In genomic region chr15:74463634-74464033, GRCh38 we compare ENCODE assay signal across 22 cellular contexts. TPM values are rescaled to one million over a fixed set of nuclear protein-coding genes. Genes with fewer than 3 reads are reported as not detected.
DNase-seq lines count a peak whose midpoint lies in the region; ATAC-seq and TF ChIP-seq lines count a peak whose summit lies in the region.
"Had no signal": no experiment of that assay in that cellular context is flagged by ENCODE, and none has a peak within 500 bp of the region (broad histone marks: within the 10 kb centered on the region; RNA-seq: fewer than 3 reads in every experiment).

No MANE protein-coding gene starts in this region.

- TF ChIP-seq CTCF in GM12865 (IDR thresholded peaks at IDR 0.05; ENCODE audit: insufficient read depth, low read depth, low read length, missing control alignments) (no peak), nephron progenitor cell (IDR thresholded peaks at IDR 0.05) (no peak), transverse colon (IDR thresholded peaks at IDR 0.05) (no peak)

- intact Hi-C loops in transverse colon (cut with DNase I; ENCODE audit: low total_unique reads), result no loop called here

- peaks cover 18% of the 10 kb centered on the region for H3K36me3 Mint-ChIP-seq in T-helper 1 cell treated with Interleukin-12 subunit alpha and Interleukin-12 subunit beta and Interleukin-4 antibody, amounts not matched to agents 30 μg/mL and 1 μg/mL, for 36 hours (ENCODE audit: low read depth)
- peaks cover 32% of the 10 kb centered on the region for H3K36me3 Mint-ChIP-seq in activated T-helper 17 cell treated with anti-CD3 and anti-CD28 coated beads, Interleukin-2, amount 50 U/mL, for 72 hours (ENCODE audit: low read depth)
- peaks cover 64% of the 10 kb centered on the region for H3K36me3 Mint-ChIP-seq in nephron progenitor cell (ENCODE audit: low read depth)

- H3K27ac ChIP-seq in transverse colon, result no peak overlapping the region
- H3K27ac ChIP-seq: 22Rv1, body of pancreas, heart right ventricle, KMS-11, parathyroid adenoma, sigmoid colon had no signal

- no peak for TF ChIP-seq POLR2A in transverse colon (IDR thresholded peaks at IDR 0.05)

- peaks cover 6 to 22% (median 13%) of the 10 kb centered on the region in 4 donors for H3K4me1 ChIP-seq in transverse colon

- H3K9me3 Mint-ChIP-seq in T-helper 1 cell treated with Interleukin-12 subunit alpha and Interleukin-12 subunit beta and Interleukin-4 antibody, amounts not matched to agents 30 μg/mL and 1 μg/mL, for 36 hours, result peaks cover 11% of the 10 kb centered on the region
- H3K9me3 Mint-ChIP-seq in activated T-helper 17 cell treated with anti-CD3 and anti-CD28 coated beads, Interleukin-2, amount 50 U/mL, for 72 hours, result no peaks in the 10 kb centered on the region
- peaks cover 43% of the 10 kb centered on the region for H3K9me3 Mint-ChIP-seq in nephron progenitor cell
- H3K9me3 Mint-ChIP-seq: HFFc6 had no signal

- no peak for ATAC-seq in activated T-helper 17 cell treated with anti-CD3 and anti-CD28 coated beads, Interleukin-2, amount 50 U/mL, for 72 hours (replicated peaks)
- ATAC-seq: body of pancreas, heart right ventricle had no signal

- H3K27me3 ChIP-seq in transverse colon, result no peaks in the 10 kb centered on the region
- H3K27me3 ChIP-seq: body of pancreas, heart right ventricle, sigmoid colon had no signal

- H3K4me3 ChIP-seq in GM12865 (ENCODE audit: low read depth, low read length), result peak overlapping the region; percentile 80
- H3K4me3 ChIP-seq in transverse colon, result no peak overlapping the region
- H3K4me3 ChIP-seq: body of pancreas, heart right ventricle, sigmoid colon had no signal

- H3K27ac Mint-ChIP-seq in T-helper 1 cell treated with Interleukin-12 subunit alpha and Interleukin-12 subunit beta and Interleukin-4 antibody, amounts not matched to agents 30 μg/mL and 1 μg/mL, for 36 hours, result no peak overlapping the region
- no peak overlapping the region for H3K27ac Mint-ChIP-seq in activated T-helper 17 cell treated with anti-CD3 and anti-CD28 coated beads, Interleukin-2, amount 50 U/mL, for 72 hours
- H3K27ac Mint-ChIP-seq in nephron progenitor cell, result no peak overlapping the region
- H3K27ac Mint-ChIP-seq: activated naive CD8-positive, alpha-beta T cell; HFFc6 had no signal

- no peaks in the 10 kb centered on the region for H3K9me3 ChIP-seq in transverse colon
- H3K9me3 ChIP-seq: body of pancreas, sigmoid colon had no signal

- H3K27me3 Mint-ChIP-seq in T-helper 1 cell treated with Interleukin-12 subunit alpha and Interleukin-12 subunit beta and Interleukin-4 antibody, amounts not matched to agents 30 μg/mL and 1 μg/mL, for 36 hours (ENCODE audit: low read depth), result no peaks in the 10 kb centered on the region
- H3K27me3 Mint-ChIP-seq in activated T-helper 17 cell treated with anti-CD3 and anti-CD28 coated beads, Interleukin-2, amount 50 U/mL, for 72 hours, result no peaks in the 10 kb centered on the region
- H3K27me3 Mint-ChIP-seq in nephron progenitor cell (ENCODE audit: low read depth, poor library complexity), result peaks cover 5% of the 10 kb centered on the region
- H3K27me3 Mint-ChIP-seq: activated naive CD8-positive, alpha-beta T cell had no signal

- DNase-seq in T-helper 1 cell (no peak), GM12865 (ENCODE audit: low read depth) (no peak), nephron progenitor cell (no peak), transverse colon (no peak), NCI-H2107 treated with DMSO at 0.1 percent for 48 hours (lab: John Stamatoyannopoulos, UW; ENCODE audit: unreplicated experiment) (no peak), NCI-H1105 (lab: John Stamatoyannopoulos, UW) (no peak)
- DNase-seq: activated CD4-positive, alpha-beta T cell treated with anti-CD3 and anti-CD28 coated beads for 4 hours; heart right ventricle; HFFc6; NCI-H2029 treated with DMSO at 0.1 percent for 48 hours; NCI-H446; NK-92 treated with Interleukin-12 subunit alpha and Interleukin-12 subunit beta, amount 100 ng/mL, for 24 hours; sigmoid colon; stimulated activated naive CD4-positive, alpha-beta T cell; SW 1271 had no signal

- H3K4me3 Mint-ChIP-seq in T-helper 1 cell treated with Interleukin-12 subunit alpha and Interleukin-12 subunit beta and Interleukin-4 antibody, amounts not matched to agents 30 μg/mL and 1 μg/mL, for 36 hours, result peak overlapping the region; percentile 33
- H3K4me3 Mint-ChIP-seq in activated T-helper 17 cell treated with anti-CD3 and anti-CD28 coated beads, Interleukin-2, amount 50 U/mL, for 72 hours, result peak overlapping the region; percentile 88
- peak overlapping the region; percentile 49 for H3K4me3 Mint-ChIP-seq in nephron progenitor cell

- peaks cover 0 to 4% (median 0%) of the 10 kb centered on the region in 4 donors for H3K36me3 ChIP-seq in transverse colon

- in situ Hi-C loops in transverse colon (cut with MboI; ENCODE audit: low pct_ligation_motif_present in 1 of 4, low pct_unique_long_range_greater_than_20kb in 1 of 4, low sequenced_read_pairs in 3 of 4), result no loop called here

- peaks cover 42% of the 10 kb centered on the region for H3K4me1 Mint-ChIP-seq in T-helper 1 cell treated with Interleukin-12 subunit alpha and Interleukin-12 subunit beta and Interleukin-4 antibody, amounts not matched to agents 30 μg/mL and 1 μg/mL, for 36 hours (ENCODE audit: low read depth)
- peaks cover 37% of the 10 kb centered on the region for H3K4me1 Mint-ChIP-seq in activated T-helper 17 cell treated with anti-CD3 and anti-CD28 coated beads, Interleukin-2, amount 50 U/mL, for 72 hours
- H3K4me1 Mint-ChIP-seq in nephron progenitor cell, result peaks cover 38% of the 10 kb centered on the region

- no peak for TF ChIP-seq EP300 in transverse colon (IDR thresholded peaks at IDR 0.05; ENCODE audit: low read depth)

RNA-seq across cellular contexts. Expression of gene UBL7, which starts 2.7 kb away (rescaled TPM):
- 10 to 100 TPM; 38.0 to 52.6 TPM for total RNA-seq in activated T-helper 17 cell treated with anti-CD3 and anti-CD28 coated beads, Interleukin-2, amount 50 U/mL, for 72 hours
- total RNA-seq in transverse colon, result 100 to 1,000 TPM in 1 of 4 donors, 10 to 100 TPM in 2, 1 to 10 TPM in 1; 4.0 to 157 (median 42.3) TPM

RNA-seq across cellular contexts. Expression of gene SEMA7A, which starts 29.9 kb away (rescaled TPM):
- total RNA-seq in activated T-helper 17 cell treated with anti-CD3 and anti-CD28 coated beads, Interleukin-2, amount 50 U/mL, for 72 hours, result 10 to 100 TPM; 11.7 to 44.9 TPM
- 1 to 10 TPM in 3 of 4 donors, under 1 TPM in 1; 0.20 to 5.6 (median 3.1) TPM for total RNA-seq in transverse colon

Comparison
In these comparisons a context has a peak if more than half of its experiments do, and no peak if none do; other contexts are left out.
1. H3K4me3 Mint-ChIP-seq: peak in every context shown above with its lines; median percentile 88 in activated T-helper 17 cell treated with anti-CD3 and anti-CD28 coated beads, Interleukin-2, amount 50 U/mL, for 72 hours; 49 in nephron progenitor cell; 33 in T-helper 1 cell treated with Interleukin-12 subunit alpha and Interleukin-12 subunit beta and Interleukin-4 antibody, amounts not matched to agents 30 μg/mL and 1 μg/mL, for 36 hours.